7 cellular contexts compared by ENCODE assay signal in the genomic region with DNA sequence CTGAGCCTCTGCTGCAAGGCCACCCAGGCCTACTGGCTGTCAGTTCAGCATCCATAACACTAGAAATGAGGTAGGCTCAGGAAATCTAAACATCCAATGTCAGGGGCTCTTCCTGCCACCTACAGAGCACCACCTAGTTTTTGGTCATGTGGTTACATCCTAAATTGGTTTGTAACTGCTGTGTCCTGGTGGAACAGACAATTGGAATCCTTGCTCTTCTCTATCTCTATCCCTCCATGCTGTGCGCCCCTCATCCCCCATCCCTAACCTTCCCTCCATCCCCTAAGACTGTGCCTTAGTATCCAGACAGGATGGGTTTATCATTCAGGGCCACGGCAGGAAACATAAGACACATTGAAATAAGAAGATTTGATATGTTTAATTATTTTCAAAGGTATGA. TPM values are rescaled to one million over a fixed set of nuclear protein-coding genes. Genes with fewer than 3 reads are reported as not detected.
"Had no signal": no experiment of that assay in that cellular context is flagged by ENCODE, and none has a peak within 500 bp of the region (broad histone marks: within the 10 kb centered on the region; RNA-seq: fewer than 3 reads in every experiment).

No MANE protein-coding gene starts in this region.

- FAIRE-seq: HTR-8/SVneo, K562 had no signal

- H3K27ac ChIP-seq: GM23248 had no signal

- H3K4me1 ChIP-seq: HAP-1 had no signal

- H2AFZ ChIP-seq: GM23248 had no signal

- H3K9me3 ChIP-seq: HAP-1 had no signal

- H3K36me3 ChIP-seq: HAP-1 had no signal

- ATAC-seq: K562 had no signal

- DNase-seq: GM23248, H7, IMR-90, KG1 had no signal

- H3K4me3 ChIP-seq: GM23248, HAP-1, K562 had no signal

- H3K9ac ChIP-seq: GM23248 had no signal

RNA-seq across cellular contexts. Expression of a gene that starts 11.4 kb away (rescaled TPM):
- total RNA-seq: GM23248, IMR-90 had no signal
